In the genomic region with DNA sequence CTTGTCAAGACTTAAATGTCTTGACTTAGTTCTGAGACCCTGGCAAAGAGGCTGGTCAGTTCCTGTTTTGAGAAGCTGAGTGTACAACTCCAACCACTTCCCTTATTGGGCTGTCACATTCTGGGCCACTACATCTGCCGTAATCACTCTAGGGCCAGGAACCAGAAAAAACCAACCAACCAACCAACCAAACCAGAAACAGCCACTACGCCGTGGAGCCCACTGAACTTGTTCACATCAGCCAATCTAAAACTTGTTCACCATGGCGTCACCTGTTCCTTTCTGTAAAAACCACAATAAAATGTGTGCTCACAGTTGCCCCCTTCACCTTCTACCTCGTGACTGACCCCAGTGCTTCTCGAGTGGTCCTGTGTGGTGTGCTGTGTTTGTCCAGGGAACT, we compare ENCODE assay signal across 9 cellular contexts.
DNase-seq lines count a peak whose midpoint lies in the region; ATAC-seq, FAIRE-seq and TF ChIP-seq lines count a peak whose summit lies in the region.
"Had no signal": no experiment of that assay in that cellular context is flagged by ENCODE, and none has a peak within 500 bp of the region (broad histone marks: within the 10 kb centered on the region; RNA-seq: fewer than 3 reads in every experiment).

No MANE protein-coding gene starts in this region.

- H3K9me3 ChIP-seq in right lobe of liver, result no peaks in the 10 kb centered on the region
- H3K9me3 ChIP-seq in HepG2 (ENCODE audit: low read length), result no peaks in the 10 kb centered on the region
- no peaks in the 10 kb centered on the region for H3K9me3 ChIP-seq in adrenal gland (replicated peaks in 1 of 3)
- no peaks in the 10 kb centered on the region for H3K9me3 ChIP-seq in transverse colon

- in situ Hi-C loops in HepG2 (cut with HindIII; ENCODE audit: extremely low pct_ligation_motif_present, low pct_unique_long_range_greater_than_20kb), result no loop called here
- in situ Hi-C loops in transverse colon (cut with MboI; ENCODE audit: low pct_ligation_motif_present in 1 of 4, low pct_unique_long_range_greater_than_20kb in 1 of 4, low sequenced_read_pairs in 3 of 4), result no loop called here

- POLR2A ChIA-PET in HepG2 (lab: Yijun Ruan, JAX) (no interaction called here), RWPE1 (lab: Yijun Ruan, JAX; ENCODE audit: low non-redundant PET) (no interaction called here)

- H3K27me3 Mint-ChIP-seq in osteocyte (ENCODE audit: unreplicated experiment), result no peaks in the 10 kb centered on the region

- FAIRE-seq in HepG2 (lab: Jason Lieb, UNC), result no peak

- CTCF ChIA-PET in HepG2 (lab: Yijun Ruan, JAX; ENCODE audit: low intra/inter-chr PET ratio, low total read pairs), result no interaction called here
- CTCF ChIA-PET in RWPE1 (lab: Yijun Ruan, JAX), result no interaction called here

- no peak overlapping the region for H3K9ac ChIP-seq in HepG2 (ENCODE audit: insufficient read depth, low read depth, low read length)
- H3K9ac ChIP-seq: KMS-11 had no signal

- no peak overlapping the region for H3K27ac Mint-ChIP-seq in osteocyte (ENCODE audit: unreplicated experiment)

- no TSS peak for BruUV-seq in HepG2 (replicated peaks; lab: Mats Ljungman, UMichigan)

- no peaks in the 10 kb centered on the region for H4K20me1 ChIP-seq in HepG2 (ENCODE audit: insufficient read depth, low read length)

- H3K4me1 Mint-ChIP-seq in osteocyte (ENCODE audit: unreplicated experiment), result no peaks in the 10 kb centered on the region

- no peak for TF ChIP-seq EP300 in HepG2 (IDR thresholded peaks at IDR 0.05; ENCODE audit: low read depth in 2 of 2, low read length in 2 of 2)
- no peak for TF ChIP-seq EP300 in HepG2 (CRISPR knock-in tag; IDR thresholded peaks at IDR 0.05; ENCODE audit: borderline replicate concordance)
- TF ChIP-seq EP300 in transverse colon (IDR thresholded peaks at IDR 0.05; ENCODE audit: low read depth), result no peak

- intact Hi-C loops in right lobe of liver (cut with DNase I), result no loop called here
- intact Hi-C loops in HepG2 (cut with micrococcal nuclease; ENCODE audit: unreplicated experiment), result no loop called here
- intact Hi-C loops in adrenal gland (cut with DNase I), result no loop called here
- intact Hi-C loops in transverse colon (cut with DNase I; ENCODE audit: low total_unique reads), result no loop called here

- H3K4me2 ChIP-seq in HepG2 (ENCODE audit: low read depth, low read length), result no peak overlapping the region
- H3K4me2 ChIP-seq: KMS-11 had no signal

- no peaks in the 10 kb centered on the region for H3K4me1 ChIP-seq in right lobe of liver
- H3K4me1 ChIP-seq in HepG2 (ENCODE audit: insufficient read depth, low read length), result no peaks in the 10 kb centered on the region
- H3K4me1 ChIP-seq in adrenal gland (replicated peaks in 1 of 2), result no peaks in the 10 kb centered on the region
- H3K4me1 ChIP-seq in transverse colon, result no peaks in the 10 kb centered on the region

- peaks cover 6% of the 10 kb centered on the region for H3K36me3 Mint-ChIP-seq in osteocyte (ENCODE audit: unreplicated experiment)

- no peak overlapping the region for H3K4me3 ChIP-seq in right lobe of liver
- H3K4me3 ChIP-seq in HepG2 (replicated peaks in 1 of 3; ENCODE audit: insufficient read depth in 1 of 3, low read depth in 2 of 3, low read length in 3 of 3), result no peak overlapping the region
- H3K4me3 ChIP-seq in adrenal gland, result no peak overlapping the region
- no peak overlapping the region for H3K4me3 ChIP-seq in transverse colon

- no peaks in the 10 kb centered on the region for H3K79me2 ChIP-seq in HepG2 (ENCODE audit: insufficient read depth, low read length)

- no peak for TF ChIP-seq CTCF in right lobe of liver (IDR thresholded peaks at IDR 0.05)
- no peak for TF ChIP-seq CTCF in HepG2 (CRISPR knock-in tag; IDR thresholded peaks at IDR 0.05)
- TF ChIP-seq CTCF in adrenal gland (IDR thresholded peaks at IDR 0.05), result no peak
- no peak for TF ChIP-seq CTCF in transverse colon (IDR thresholded peaks at IDR 0.05)
- TF ChIP-seq CTCF in RWPE1 (conservative IDR thresholded peaks at IDR 0.05; ENCODE audit: low read depth), result no peak
- TF ChIP-seq CTCF in osteocyte (IDR thresholded peaks at IDR 0.05), result no peak

- ATAC-seq in right lobe of liver (peak; percentile 57 to 79 (median 76)), HepG2 (no peak), HG03135 (IDR thresholded peaks at IDR 0.05; ENCODE audit: unreplicated experiment) (peak; percentile 87)

- H3K36me3 ChIP-seq in right lobe of liver (no peaks in the 10 kb centered on the region), HepG2 (replicated peaks in 1 of 2; ENCODE audit: control insufficient read depth in 1 of 2, insufficient read depth in 2 of 2, low read length in 2 of 2) (no peaks in the 10 kb centered on the region), adrenal gland (replicated peaks in 1 of 2) (no peaks in the 10 kb centered on the region), transverse colon (no peaks in the 10 kb centered on the region)

- peaks cover 23% of the 10 kb centered on the region for H3K9me3 Mint-ChIP-seq in osteocyte (ENCODE audit: unreplicated experiment)

- no peak for TF ChIP-seq RAD21 in HepG2 (CRISPR knock-in tag; IDR thresholded peaks at IDR 0.05)

- H3K27ac ChIP-seq in right lobe of liver (no peak overlapping the region), HepG2 (ENCODE audit: extremely low read length, insufficient read depth, low read length) (no peak overlapping the region), adrenal gland (peak overlapping the region in 2 of 5 donors; percentile 31 to 64), transverse colon (no peak overlapping the region), RWPE1 (no peak overlapping the region)
- H3K27ac ChIP-seq: KMS-11 had no signal

- 75% methylated on average over 6 of the region's 6 CpGs for WGBS in right lobe of liver (ENCODE audit: insufficient coverage, low coverage, low lambda C conversion rate, missing lambda C conversion rate)
- 89% methylated on average over 6 of the region's 6 CpGs for WGBS in HepG2 (ENCODE audit: low lambda C conversion rate)
- 71 to 85% (median 79%) methylated on average over 6 of the region's 6 CpGs for WGBS in adrenal gland, 4 donors
- 74 to 86% methylated on average over 2 to 6 of the region's 6 CpGs for WGBS in transverse colon (ENCODE audit: low coverage in 1 of 2), 2 donors

- TF ChIP-seq POLR2A in right lobe of liver (IDR thresholded peaks at IDR 0.05) (no peak), HepG2 (IDR thresholded peaks at IDR 0.05; ENCODE audit: insufficient read depth in 1 of 2, low read depth in 2 of 2, low read length in 2 of 2) (no peak), adrenal gland (IDR thresholded peaks at IDR 0.05) (no peak), transverse colon (IDR thresholded peaks at IDR 0.05) (no peak)

- no peak overlapping the region for H3K4me3 Mint-ChIP-seq in osteocyte (ENCODE audit: unreplicated experiment)

- H2AFZ ChIP-seq in HepG2 (ENCODE audit: low read length), result no peak overlapping the region

- DNase-seq in right lobe of liver, result no peak
- DNase-seq in HepG2 (ENCODE audit: low spot score), result no peak
- DNase-seq in adrenal gland, result peak; percentile 11 to 56 (median 25)
- DNase-seq in transverse colon, result peak; percentile 10
- no peak for DNase-seq in RWPE1 (ENCODE audit: low spot score)
- DNase-seq in HPDE6-E6E7 (ENCODE audit: extremely low spot score), result no peak
- DNase-seq in osteocyte (ENCODE audit: extremely low spot score, unreplicated experiment), result no peak

- H3K27me3 ChIP-seq in right lobe of liver, result no peaks in the 10 kb centered on the region
- no peaks in the 10 kb centered on the region for H3K27me3 ChIP-seq in HepG2 (ENCODE audit: control insufficient read depth in 1 of 2, insufficient read depth in 2 of 2, low read length in 2 of 2)
- H3K27me3 ChIP-seq in adrenal gland, result no peaks in the 10 kb centered on the region
- no peaks in the 10 kb centered on the region for H3K27me3 ChIP-seq in transverse colon

TF ChIP-seq in HepG2, 621 proteins besides CTCF, POLR2A, EP300 and RAD21 (continues in another document):
- TF ChIP-seq ZFP37 (CRISPR knock-in tag; IDR thresholded peaks at IDR 0.05; ENCODE audit: borderline replicate concordance) (no peak), RBFOX2 (IDR thresholded peaks at IDR 0.05; ENCODE audit: low read depth, low read length) (no peak), ZNF615 (CRISPR knock-in tag; IDR thresholded peaks at IDR 0.05; ENCODE audit: borderline replicate concordance) (no peak), ZNF138 (CRISPR knock-in tag; IDR thresholded peaks at IDR 0.05; ENCODE audit: low read depth) (no peak), PLRG1 (conservative IDR thresholded peaks at IDR 0.05) (no peak), KLF6 (CRISPR knock-in tag; IDR thresholded peaks at IDR 0.05) (no peak), ZNF30 (CRISPR knock-in tag; IDR thresholded peaks at IDR 0.05) (no peak)
- TF ChIP-seq, protein P1, sequence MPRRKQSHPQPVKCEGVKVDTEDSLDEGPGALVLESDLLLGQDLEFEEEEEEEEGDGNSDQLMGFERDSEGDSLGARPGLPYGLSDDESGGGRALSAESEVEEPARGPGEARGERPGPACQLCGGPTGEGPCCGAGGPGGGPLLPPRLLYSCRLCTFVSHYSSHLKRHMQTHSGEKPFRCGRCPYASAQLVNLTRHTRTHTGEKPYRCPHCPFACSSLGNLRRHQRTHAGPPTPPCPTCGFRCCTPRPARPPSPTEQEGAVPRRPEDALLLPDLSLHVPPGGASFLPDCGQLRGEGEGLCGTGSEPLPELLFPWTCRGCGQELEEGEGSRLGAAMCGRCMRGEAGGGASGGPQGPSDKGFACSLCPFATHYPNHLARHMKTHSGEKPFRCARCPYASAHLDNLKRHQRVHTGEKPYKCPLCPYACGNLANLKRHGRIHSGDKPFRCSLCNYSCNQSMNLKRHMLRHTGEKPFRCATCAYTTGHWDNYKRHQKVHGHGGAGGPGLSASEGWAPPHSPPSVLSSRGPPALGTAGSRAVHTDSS (CRISPR knock-in tag; conservative IDR thresholded peaks at IDR 0.05), result no peak
- TF ChIP-seq, protein P2, sequence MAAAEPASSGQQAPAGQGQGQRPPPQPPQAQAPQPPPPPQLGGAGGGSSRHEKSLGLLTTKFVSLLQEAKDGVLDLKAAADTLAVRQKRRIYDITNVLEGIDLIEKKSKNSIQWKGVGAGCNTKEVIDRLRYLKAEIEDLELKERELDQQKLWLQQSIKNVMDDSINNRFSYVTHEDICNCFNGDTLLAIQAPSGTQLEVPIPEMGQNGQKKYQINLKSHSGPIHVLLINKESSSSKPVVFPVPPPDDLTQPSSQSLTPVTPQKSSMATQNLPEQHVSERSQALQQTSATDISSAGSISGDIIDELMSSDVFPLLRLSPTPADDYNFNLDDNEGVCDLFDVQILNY (CRISPR knock-in tag; conservative IDR thresholded peaks at IDR 0.05), result no peak

Comparison
In these comparisons a context has a peak if more than half of its experiments do, and no peak if none do; other contexts are left out.
1. DNase-seq: peak in adrenal gland (7 of 7) and transverse colon (single experiment); none in right lobe of liver (0 of 3), HepG2 (single experiment), RWPE1 (single experiment), HPDE6-E6E7 (single experiment) and osteocyte (single experiment).